1 cellular context compared by ENCODE assay signal in genomic region chr17:78340183-78340955, GRCh38.
TF ChIP-seq lines count a peak whose summit lies in the region.

No MANE protein-coding gene starts in this region.

TF ChIP-seq in IMR-90, 13 proteins besides CTCF, POLR2A, EP300 and RAD21:
- TF ChIP-seq CHD1 (IDR thresholded peaks at IDR 0.05; ENCODE audit: low read depth, low read length) (no peak), RCOR1 (IDR thresholded peaks at IDR 0.05; ENCODE audit: insufficient replicate concordance, low read length) (no peak), CEBPB (IDR thresholded peaks at IDR 0.05; ENCODE audit: low read depth, low read length) (no peak), FOS (IDR thresholded peaks at IDR 0.05; ENCODE audit: low read depth, low read length) (no peak), NFE2L2 (IDR thresholded peaks at IDR 0.05; ENCODE audit: low read depth, low read length) (no peak), BHLHE40 (IDR thresholded peaks at IDR 0.05; ENCODE audit: low read depth, low read length) (no peak), ELK1 (IDR thresholded peaks at IDR 0.05; ENCODE audit: borderline replicate concordance, low read depth, low read length) (no peak), MAFK (IDR thresholded peaks at IDR 0.05; ENCODE audit: low read depth, low read length) (no peak), USF2 (IDR thresholded peaks at IDR 0.05; ENCODE audit: low read depth, low read length) (no peak), RFX5 (IDR thresholded peaks at IDR 0.05; ENCODE audit: low read depth, low read length) (no peak), MXI1 (IDR thresholded peaks at IDR 0.05; ENCODE audit: borderline replicate concordance, low read depth, low read length) (no peak)
